Comparison of ENCODE assay signal across 32 cellular contexts in genomic region chr1:217066794-217067193, GRCh38.
"Had no signal": no experiment of that assay in that cellular context is flagged by ENCODE, and none has a peak within 500 bp of the region (broad histone marks: within the 10 kb centered on the region; RNA-seq: fewer than 3 reads in every experiment).

No MANE protein-coding gene starts in this region.

- H3K9me3 ChIP-seq: adrenal gland, ascending aorta, body of pancreas, breast epithelium had no signal

- H3K4me3 ChIP-seq: adrenal gland, ascending aorta, body of pancreas, breast epithelium, cardiac muscle cell had no signal

- H3K27me3 ChIP-seq: adrenal gland, ascending aorta, body of pancreas, brain microvascular endothelial cell, breast epithelium, cardiac muscle cell had no signal

- H3K36me3 ChIP-seq: adrenal gland, ascending aorta, brain microvascular endothelial cell, breast epithelium, cardiac muscle cell had no signal

- H3K4me1 ChIP-seq: adrenal gland, ascending aorta, breast epithelium had no signal

- H3K27ac ChIP-seq: adrenal gland, ascending aorta, body of pancreas, brain microvascular endothelial cell, breast epithelium, cardiac muscle cell had no signal

- ATAC-seq: activated naive CD4-positive, alpha-beta T cell treated with anti-CD3 and anti-CD28 coated beads, Interleukin-2, amount 50 U/mL, for 72 hours; activated naive CD8-positive, alpha-beta T cell treated with anti-CD3 and anti-CD28 coated beads, Interleukin-2, amount 50 U/mL, for 24 hours; activated T-cell treated with anti-CD3 and anti-CD28 coated beads, Interleukin-2, amount 50 U/mL, for 4 hours; activated T-cell treated with anti-CD3 and anti-CD28 coated beads, Interleukin-2, amount 50 U/mL, for 72 hours; activated T-helper 17 cell treated with anti-CD3 and anti-CD28 coated beads, Interleukin-2, amount 50 U/mL, for 72 hours; body of pancreas had no signal

- DNase-seq: activated effector memory CD4-positive, alpha-beta T cell treated with anti-CD3 and anti-CD28 coated beads, Interleukin-2, amount 50 U/mL, for 16 hours; activated effector memory CD4-positive, alpha-beta T cell treated with Interleukin-2 at 50 U/mL for 16 hours; activated gamma-delta T cell; activated gamma-delta T cell treated with Interleukin-2 at 50 U/mL for 16 hours; activated naive CD4-positive, alpha-beta T cell; activated naive CD4-positive, alpha-beta T cell treated with anti-CD3 and anti-CD28 coated beads for 36 hours; activated naive CD4-positive, alpha-beta T cell treated with anti-CD3 and anti-CD28 coated beads, Interleukin-2, amount 10 ng/mL, durations not matched to agents 7 days and 5 days; activated naive CD4-positive, alpha-beta T cell treated with anti-CD3 and anti-CD28 coated beads, Interleukin-2, amount 50 U/mL, for 16 hours; activated naive CD4-positive, alpha-beta T cell treated with Interleukin-2 at 50 U/mL for 16 hours; activated naive CD8-positive, alpha-beta T cell treated with anti-CD3 and anti-CD28 coated beads for 36 hours; activated naive CD8-positive, alpha-beta T cell treated with anti-CD3 and anti-CD28 coated beads, Interleukin-2, amount 10 ng/mL, durations not matched to agents 7 days and 5 days; activated naive CD8-positive, alpha-beta T cell treated with anti-CD3 and anti-CD28 coated beads, Interleukin-2, amount 50 U/mL, for 24 hours; activated T-cell treated with anti-CD3 and anti-CD28 coated beads, Interleukin-2, amount 50 U/mL, for 1 hour; activated T-cell treated with anti-CD3 and anti-CD28 coated beads, Interleukin-2, amount 50 U/mL, for 24 hours; activated T-cell treated with anti-CD3 and anti-CD28 coated beads, Interleukin-2, amount 50 U/mL, for 4 hours; activated T-cell treated with anti-CD3 and anti-CD28 coated beads, Interleukin-2, amount 50 U/mL, for 48 hours; activated T-cell treated with anti-CD3 and anti-CD28 coated beads, Interleukin-2, amount 50 U/mL, for 72 hours; adrenal gland; amniotic stem cell; amygdala; anterior cingulate cortex; aorta; body of pancreas; brain microvascular endothelial cell; caudate nucleus; central memory CD4-positive, alpha-beta T cell; cerebellar nuclear complex had no signal
